24 cellular contexts compared by ENCODE assay signal in the genomic region with DNA sequence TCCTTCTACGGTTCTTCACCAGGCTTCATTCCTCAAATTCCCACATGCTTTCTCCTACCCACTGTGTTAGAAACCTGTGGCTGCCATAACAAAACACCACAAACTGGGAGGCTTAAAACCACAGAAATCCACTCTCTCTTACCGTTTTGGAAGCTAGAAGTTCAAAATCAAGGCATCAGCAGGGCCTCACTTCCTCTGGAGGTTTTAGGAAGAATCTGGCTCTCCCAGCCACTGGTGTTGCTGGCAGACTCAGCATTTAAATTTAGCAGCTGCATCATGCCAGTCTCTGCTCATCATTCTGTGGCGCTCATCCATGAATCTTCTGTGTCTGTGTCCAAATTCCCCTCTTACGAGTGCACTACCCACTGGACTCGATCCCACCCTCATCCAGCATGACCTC.
"Had no signal": no experiment of that assay in that cellular context is flagged by ENCODE, and none has a peak within 500 bp of the region (broad histone marks: within the 10 kb centered on the region; RNA-seq: fewer than 3 reads in every experiment).

No MANE protein-coding gene starts in this region.

- H3K4me3 Mint-ChIP-seq: activated CD4-positive, alpha-beta T cell treated with anti-CD3 and anti-CD28 coated beads, Interleukin-2, amount 10 ng/mL, durations not matched to agents 7 days and 5 days; activated naive CD4-positive, alpha-beta T cell treated with anti-CD3 and anti-CD28 coated beads, Interleukin-2, amount 10 ng/mL, durations not matched to agents 7 days and 5 days; activated naive CD8-positive, alpha-beta T cell treated with anti-CD3 and anti-CD28 coated beads, Interleukin-2, amount 50 U/mL, for 24 hours; naive B cell; neural progenitor cell; T-cell had no signal

- H3K27ac Mint-ChIP-seq: activated CD4-positive, alpha-beta T cell treated with anti-CD3 and anti-CD28 coated beads, Interleukin-2, amount 10 ng/mL, durations not matched to agents 7 days and 5 days; activated naive CD4-positive, alpha-beta T cell treated with anti-CD3 and anti-CD28 coated beads, Interleukin-2, amount 10 ng/mL, durations not matched to agents 7 days and 5 days; activated naive CD8-positive, alpha-beta T cell treated with anti-CD3 and anti-CD28 coated beads, Interleukin-2, amount 50 U/mL, for 24 hours; naive B cell; neural progenitor cell; progenitor cell of endocrine pancreas; T-cell had no signal

- ATAC-seq: activated naive CD8-positive, alpha-beta T cell treated with anti-CD3 and anti-CD28 coated beads, Interleukin-2, amount 50 U/mL, for 24 hours; left lobe of liver; right lobe of liver; T-cell had no signal

- H3K36me3 Mint-ChIP-seq: activated naive CD4-positive, alpha-beta T cell treated with anti-CD3 and anti-CD28 coated beads, Interleukin-2, amount 10 ng/mL, durations not matched to agents 7 days and 5 days; naive B cell; neural progenitor cell; T-cell had no signal

- H3K4me1 Mint-ChIP-seq: activated CD4-positive, alpha-beta T cell treated with anti-CD3 and anti-CD28 coated beads, Interleukin-2, amount 10 ng/mL, durations not matched to agents 7 days and 5 days; activated naive CD4-positive, alpha-beta T cell treated with anti-CD3 and anti-CD28 coated beads, Interleukin-2, amount 10 ng/mL, durations not matched to agents 7 days and 5 days; activated naive CD8-positive, alpha-beta T cell treated with anti-CD3 and anti-CD28 coated beads, Interleukin-2, amount 50 U/mL, for 24 hours; naive B cell; neural progenitor cell; T-cell had no signal

- DNase-seq: activated CD4-positive, alpha-beta T cell treated with anti-CD3 and anti-CD28 coated beads, Interleukin-2, amount 10 ng/mL, durations not matched to agents 7 days and 5 days; activated CD8-positive, alpha-beta memory T cell treated with anti-CD3 and anti-CD28 coated beads, Interleukin-2, amount 50 U/mL, for 4 hours; activated effector memory CD4-positive, alpha-beta T cell treated with Interleukin-2 at 50 U/mL for 16 hours; activated naive CD4-positive, alpha-beta T cell treated with anti-CD3 and anti-CD28 coated beads, Interleukin-2, amount 10 ng/mL, durations not matched to agents 7 days and 5 days; activated naive CD8-positive, alpha-beta T cell treated with anti-CD3 and anti-CD28 coated beads, Interleukin-2, amount 50 U/mL, for 24 hours; activated T-cell treated with anti-CD3 and anti-CD28 coated beads, Interleukin-2, amount 50 U/mL, for 48 hours; anterior cingulate cortex; dermis blood vessel endothelial cell; effector memory CD4-positive, alpha-beta T cell; foreskin fibroblast; hippocampal formation; mammary epithelial cell; midbrain; naive B cell; right lobe of liver; SK-N-SH; stimulated activated CD4-positive, alpha-beta T cell treated with anti-CD3 and anti-CD28 coated beads, Interleukin-4, amount 100 ng/mL, for 1 hour; stomach; T-cell; T-helper 9 cell; upper lobe of left lung had no signal

- H3K27me3 Mint-ChIP-seq: activated naive CD8-positive, alpha-beta T cell treated with anti-CD3 and anti-CD28 coated beads, Interleukin-2, amount 50 U/mL, for 24 hours; progenitor cell of endocrine pancreas; T-cell had no signal

- H3K9me3 Mint-ChIP-seq: activated CD4-positive, alpha-beta T cell treated with anti-CD3 and anti-CD28 coated beads, Interleukin-2, amount 10 ng/mL, durations not matched to agents 7 days and 5 days; activated naive CD4-positive, alpha-beta T cell treated with anti-CD3 and anti-CD28 coated beads, Interleukin-2, amount 10 ng/mL, durations not matched to agents 7 days and 5 days; activated naive CD8-positive, alpha-beta T cell treated with anti-CD3 and anti-CD28 coated beads, Interleukin-2, amount 50 U/mL, for 24 hours; T-cell had no signal
